ENCODE assay signal across 8 cellular contexts in genomic region chr6:85405175-85405852, GRCh38. TPM values are rescaled to one million over a fixed set of nuclear protein-coding genes. Genes with fewer than 3 reads are reported as not detected.
DNase-seq lines count a peak whose midpoint lies in the region; ATAC-seq lines count a peak whose summit lies in the region.

No MANE protein-coding gene starts in this region.

- DNase-seq in DMS53 (lab: John Stamatoyannopoulos, UW) (peak; percentile 75), H4 (ENCODE audit: low spot score) (peak; percentile 48), SJSA1 (ENCODE audit: low read depth in 1 of 2, low spot score in 2 of 2) (peak in 1 of 2 experiments; percentile 91), memory B cell (ENCODE audit: low spot score in 2 of 2) (no peak), islet precursor cell (no peak), SIG-M5 treated with dmso at 0.1 percent for 504 hours (lab: John Stamatoyannopoulos, UW; ENCODE audit: unreplicated experiment) (no peak), midbrain (lab: John Stamatoyannopoulos, UW) (no peak)

- peaks cover 67% of the 10 kb centered on the region for H3K4me1 ChIP-seq in SJSA1 (replicated peaks)

- no peak for ATAC-seq in memory B cell (ENCODE audit: low read depth)
- no peak for ATAC-seq in HG02973 (IDR thresholded peaks at IDR 0.05; ENCODE audit: unreplicated experiment)

- no peaks in the 10 kb centered on the region for H3K9me3 Mint-ChIP-seq in memory B cell

- no peaks in the 10 kb centered on the region for H3K36me3 Mint-ChIP-seq in memory B cell

- H3K4me3 Mint-ChIP-seq in memory B cell: no peak overlapping the region

- no peak overlapping the region for H3K4me3 ChIP-seq in SJSA1

- H3K27me3 Mint-ChIP-seq in memory B cell: no peaks in the 10 kb centered on the region

- H3K4me1 Mint-ChIP-seq in memory B cell: peaks cover 34% of the 10 kb centered on the region

- no peaks in the 10 kb centered on the region for H3K9me3 ChIP-seq in SJSA1 (replicated peaks)

- peak overlapping the region; percentile 100 for H3K27ac ChIP-seq in SJSA1

- no peaks in the 10 kb centered on the region for H3K27me3 ChIP-seq in SJSA1 (replicated peaks)

- H3K36me3 ChIP-seq in SJSA1: no peaks in the 10 kb centered on the region

- H3K27ac Mint-ChIP-seq in memory B cell: peak overlapping the region; percentile 42

RNA-seq across cellular contexts. Expression of gene NT5E, which starts 44.6 kb away (rescaled TPM):
- 0.08 and 0.15 TPM in 2 replicates for total RNA-seq in H4 (2014; rRNA removed; shearing (Covaris generic))
- total RNA-seq in SJSA1 (2014; rRNA removed; shearing (Covaris generic)): 37.3 and 51.2 TPM in 2 replicates

Comparison
In these comparisons a context has a peak if more than half of its experiments do, and no peak if none do; other contexts are left out.
1. DNase-seq: peak in DMS53 (single experiment) and H4 (single experiment); none in memory B cell (0 of 2), islet precursor cell (single experiment), SIG-M5 treated with dmso at 0.1 percent for 504 hours (single experiment) and midbrain (single experiment).
2. RNA of gene NT5E, which starts 44.6 kb away (total RNA-seq): 37.3 to 51.2 TPM in SJSA1; 0.08 to 0.15 TPM in H4; every median in the first group is over 10 times any median in the second.